In genomic region chr17:80847506-80848230, GRCh38 we compare ENCODE assay signal across 12 cellular contexts.
DNase-seq lines count a peak whose midpoint lies in the region; ATAC-seq and TF ChIP-seq lines count a peak whose summit lies in the region.
"Had no signal": no experiment of that assay in that cellular context is flagged by ENCODE, and none has a peak within 500 bp of the region (broad histone marks: within the 10 kb centered on the region; RNA-seq: fewer than 3 reads in every experiment).

No MANE protein-coding gene starts in this region.

- peak overlapping the region; percentile 19 for H3K27ac Mint-ChIP-seq in MCF 10A (ENCODE audit: low read depth, unreplicated experiment)

- H3K4me1 ChIP-seq in breast epithelium (no peaks in the 10 kb centered on the region), sigmoid colon (no peaks in the 10 kb centered on the region), transverse colon (peaks cover 0 to 18% (median 13%) of the 10 kb centered on the region in 4 donors)
- H3K4me1 ChIP-seq: ascending aorta had no signal

- intact Hi-C loops in MCF 10A (cut with micrococcal nuclease), result no loop called here
- intact Hi-C loops in breast epithelium (cut with DNase I; ENCODE audit: low total_unique reads), result no loop called here
- intact Hi-C loops in sigmoid colon (cut with DNase I), result no loop called here
- intact Hi-C loops in transverse colon (cut with DNase I; ENCODE audit: low total_unique reads), result no loop called here

- ATAC-seq in GM21737 (IDR thresholded peaks at IDR 0.05; ENCODE audit: unreplicated experiment), result no peak
- ATAC-seq: Panc1 had no signal

- H3K27me3 ChIP-seq in breast epithelium, result no peaks in the 10 kb centered on the region
- no peaks in the 10 kb centered on the region for H3K27me3 ChIP-seq in sigmoid colon
- H3K27me3 ChIP-seq in transverse colon, result no peaks in the 10 kb centered on the region
- H3K27me3 ChIP-seq: ascending aorta had no signal

- WGBS in sigmoid colon, 2 donors, result 18 to 54% methylated on average over 28 of the region's 28 CpGs
- 31 to 52% methylated on average over 4 to 28 of the region's 28 CpGs for WGBS in transverse colon (ENCODE audit: low coverage in 1 of 2), 2 donors

- H3K36me3 Mint-ChIP-seq in MCF 10A (ENCODE audit: insufficient read depth, unreplicated experiment), result peaks cover 6% of the 10 kb centered on the region

- BruUV-seq in MCF 10A (replicated peaks; lab: Mats Ljungman, UMichigan), result no TSS peak

- H3K27ac ChIP-seq in breast epithelium (no peak overlapping the region), sigmoid colon (no peak overlapping the region), transverse colon (peak overlapping the region; percentile 58 to 78 (median 62))
- H3K27ac ChIP-seq: ascending aorta had no signal

- no peaks in the 10 kb centered on the region for H3K27me3 Mint-ChIP-seq in MCF 10A (ENCODE audit: insufficient read depth, unreplicated experiment)

- H3K4me1 Mint-ChIP-seq in MCF 10A (ENCODE audit: insufficient read depth, unreplicated experiment), result peaks cover 6% of the 10 kb centered on the region

- POLR2A ChIA-PET in MCF 10A (lab: Yijun Ruan, JAX), result interaction anchor here (1.2 kb wide), 1 partner anchor 14 kb away, joined by 3 read pairs; no protein-coding TSS in a partner anchor

- TF ChIP-seq POLR2A in breast epithelium (IDR thresholded peaks at IDR 0.05), result no peak
- TF ChIP-seq POLR2A in sigmoid colon (IDR thresholded peaks at IDR 0.05), result no peak
- peak; percentile 18 for TF ChIP-seq POLR2A in transverse colon (IDR thresholded peaks at IDR 0.05)

- H3K36me3 ChIP-seq in breast epithelium (no peaks in the 10 kb centered on the region), sigmoid colon (peaks cover 0 to 34% (median 5%) of the 10 kb centered on the region in 4 donors), transverse colon (no peaks in the 10 kb centered on the region)

- DNase-seq in MCF 10A (ENCODE audit: unreplicated experiment), result no peak
- no peak for DNase-seq in breast epithelium (ENCODE audit: low spot score in 2 of 2)
- peak; percentile 88 for DNase-seq in activated effector memory CD4-positive, alpha-beta T cell treated with anti-CD3 and anti-CD28 coated beads, Interleukin-2, amount 50 U/mL, for 16 hours
- DNase-seq in sigmoid colon, result peak; percentile 39
- peak; percentile 75 for DNase-seq in transverse colon
- DNase-seq in NCI-H1417 (lab: John Stamatoyannopoulos, UW), result no peak
- DNase-seq in epidermal melanocyte (ENCODE audit: insufficient read length, low spot score), result no peak
- DNase-seq: 8988T, NCI-H1092 had no signal

- no peak overlapping the region for H3K4me3 ChIP-seq in breast epithelium
- no peak overlapping the region for H3K4me3 ChIP-seq in sigmoid colon
- H3K4me3 ChIP-seq in transverse colon, result no peak overlapping the region
- H3K4me3 ChIP-seq: ascending aorta had no signal

- in situ Hi-C loops in transverse colon (cut with MboI; ENCODE audit: low pct_ligation_motif_present in 1 of 4, low pct_unique_long_range_greater_than_20kb in 1 of 4, low sequenced_read_pairs in 3 of 4), result no loop called here

- H3K9me3 ChIP-seq in breast epithelium, result no peaks in the 10 kb centered on the region
- no peaks in the 10 kb centered on the region for H3K9me3 ChIP-seq in sigmoid colon
- H3K9me3 ChIP-seq in transverse colon, result no peaks in the 10 kb centered on the region
- H3K9me3 ChIP-seq: ascending aorta had no signal

- no peak overlapping the region for H3K4me3 Mint-ChIP-seq in MCF 10A (ENCODE audit: unreplicated experiment)

- CTCF ChIA-PET in MCF 10A (lab: Yijun Ruan, JAX), result interaction anchor here (0.8 kb wide), 1 partner anchor 51 kb away, joined by 4 read pairs; no protein-coding TSS in a partner anchor

- no peaks in the 10 kb centered on the region for H3K9me3 Mint-ChIP-seq in MCF 10A (ENCODE audit: unreplicated experiment)

- no peak for TF ChIP-seq EP300 in sigmoid colon (IDR thresholded peaks at IDR 0.05)
- TF ChIP-seq EP300 in transverse colon (IDR thresholded peaks at IDR 0.05; ENCODE audit: low read depth), result no peak

- TF ChIP-seq CTCF in MCF 10A (IDR thresholded peaks at IDR 0.05; ENCODE audit: unreplicated experiment) (no peak), breast epithelium (IDR thresholded peaks at IDR 0.05) (no peak), sigmoid colon (IDR thresholded peaks at IDR 0.05) (no peak), transverse colon (IDR thresholded peaks at IDR 0.05) (no peak)

Comparison
In these comparisons a context has a peak if more than half of its experiments do, and no peak if none do; other contexts are left out.
1. DNase-seq: peak in activated effector memory CD4-positive, alpha-beta T cell treated with anti-CD3 and anti-CD28 coated beads, Interleukin-2, amount 50 U/mL, for 16 hours (single experiment), sigmoid colon (single experiment) and transverse colon (single experiment); none in MCF 10A (single experiment), breast epithelium (0 of 2), NCI-H1417 (0 of 3) and epidermal melanocyte (single experiment).
2. H3K27ac ChIP-seq: peak in transverse colon (4 of 4); none in breast epithelium (0 of 2) and sigmoid colon (0 of 4).